1 cellular context compared by ENCODE assay signal in the genomic region with DNA sequence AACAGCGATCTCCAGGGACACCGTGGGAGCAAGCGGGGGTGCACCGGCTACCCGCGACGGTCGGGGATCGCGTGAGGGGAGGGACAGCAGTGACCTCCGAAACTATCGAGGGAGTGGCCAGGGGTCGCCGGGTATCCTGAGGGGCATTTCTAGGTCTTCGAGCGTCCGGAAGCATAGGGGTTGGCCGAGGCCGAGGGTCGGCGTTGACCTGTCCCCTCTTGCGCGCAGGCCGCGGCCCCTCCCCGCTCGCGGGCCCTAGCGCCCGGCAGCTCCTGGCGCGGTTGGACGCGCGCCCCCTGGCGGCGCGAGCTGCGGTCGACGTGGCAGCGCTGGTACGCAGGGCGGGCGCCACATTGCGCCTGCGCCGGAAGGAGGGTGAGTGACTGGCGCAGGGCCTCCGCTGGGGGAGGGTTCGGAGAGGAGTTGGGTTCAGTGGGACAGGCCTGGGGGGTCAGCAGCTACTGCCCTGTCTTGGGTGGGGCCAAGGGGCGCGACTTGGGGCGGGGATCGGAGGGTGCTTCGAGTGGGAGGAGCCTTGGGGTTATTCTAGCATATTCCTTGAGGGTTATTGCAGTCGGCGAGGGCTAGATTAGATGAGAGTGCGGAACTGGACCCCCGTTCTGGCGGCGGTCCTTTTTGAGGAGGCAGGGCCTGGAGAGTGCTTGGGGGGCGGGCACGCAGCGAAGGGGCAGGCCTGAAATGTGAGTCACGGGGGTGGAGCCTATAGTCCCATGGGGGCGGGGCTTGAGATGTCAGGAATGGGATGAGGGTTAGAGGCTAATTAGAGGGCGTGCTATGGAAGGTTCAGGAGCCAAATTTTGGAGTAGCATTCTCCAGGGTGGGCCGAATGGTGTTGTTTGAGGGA.
A peak's percentile ranks its signal among the peaks of the same experiment; 100 is the strongest.
TF ChIP-seq lines count a peak whose summit lies in the region.

No MANE protein-coding gene starts in this region.

TF ChIP-seq in GM12878, 131 proteins besides CTCF, POLR2A, EP300 and RAD21 (continued from another document):
- no peak for TF ChIP-seq IRF3 (IDR thresholded peaks at IDR 0.05)
- TF ChIP-seq ZNF384 (IDR thresholded peaks at IDR 0.05; ENCODE audit: borderline replicate concordance, low read depth, low read length): no peak
- TF ChIP-seq NBN (IDR thresholded peaks at IDR 0.05): peak; percentile 68; the same call in 1 of the 2 replicates
- no peak for TF ChIP-seq ZBTB40 (IDR thresholded peaks at IDR 0.05; ENCODE audit: borderline replicate concordance)
- TF ChIP-seq SKIL (IDR thresholded peaks at IDR 0.05; ENCODE audit: low read depth, poor library complexity, severe bottlenecking): peak; percentile 28
- TF ChIP-seq SUPT20H (IDR thresholded peaks at IDR 0.05; ENCODE audit: borderline replicate concordance, control insufficient read depth, low read depth, low read length): no peak
- peak; percentile 85 for TF ChIP-seq GATAD2B (conservative IDR thresholded peaks at IDR 0.05; ENCODE audit: low read depth)
- TF ChIP-seq DPF2 (IDR thresholded peaks at IDR 0.05): peak; percentile 62; the same call in 1 of the 2 replicates
- TF ChIP-seq, protein P1, sequence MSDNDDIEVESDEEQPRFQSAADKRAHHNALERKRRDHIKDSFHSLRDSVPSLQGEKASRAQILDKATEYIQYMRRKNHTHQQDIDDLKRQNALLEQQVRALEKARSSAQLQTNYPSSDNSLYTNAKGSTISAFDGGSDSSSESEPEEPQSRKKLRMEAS (IDR thresholded peaks at IDR 0.05; ENCODE audit: low read depth, low read length): no peak
- TF ChIP-seq KLF5 (IDR thresholded peaks at IDR 0.05; ENCODE audit: partially characterized antibody): peak; percentile 86
- peak; percentile 68 for TF ChIP-seq IKZF1 (conservative IDR thresholded peaks at IDR 0.05)
- no peak for TF ChIP-seq ATF3 (IDR thresholded peaks at IDR 0.05; ENCODE audit: borderline replicate concordance, extremely low read depth, low read depth, low read length)
- TF ChIP-seq, protein P2, sequence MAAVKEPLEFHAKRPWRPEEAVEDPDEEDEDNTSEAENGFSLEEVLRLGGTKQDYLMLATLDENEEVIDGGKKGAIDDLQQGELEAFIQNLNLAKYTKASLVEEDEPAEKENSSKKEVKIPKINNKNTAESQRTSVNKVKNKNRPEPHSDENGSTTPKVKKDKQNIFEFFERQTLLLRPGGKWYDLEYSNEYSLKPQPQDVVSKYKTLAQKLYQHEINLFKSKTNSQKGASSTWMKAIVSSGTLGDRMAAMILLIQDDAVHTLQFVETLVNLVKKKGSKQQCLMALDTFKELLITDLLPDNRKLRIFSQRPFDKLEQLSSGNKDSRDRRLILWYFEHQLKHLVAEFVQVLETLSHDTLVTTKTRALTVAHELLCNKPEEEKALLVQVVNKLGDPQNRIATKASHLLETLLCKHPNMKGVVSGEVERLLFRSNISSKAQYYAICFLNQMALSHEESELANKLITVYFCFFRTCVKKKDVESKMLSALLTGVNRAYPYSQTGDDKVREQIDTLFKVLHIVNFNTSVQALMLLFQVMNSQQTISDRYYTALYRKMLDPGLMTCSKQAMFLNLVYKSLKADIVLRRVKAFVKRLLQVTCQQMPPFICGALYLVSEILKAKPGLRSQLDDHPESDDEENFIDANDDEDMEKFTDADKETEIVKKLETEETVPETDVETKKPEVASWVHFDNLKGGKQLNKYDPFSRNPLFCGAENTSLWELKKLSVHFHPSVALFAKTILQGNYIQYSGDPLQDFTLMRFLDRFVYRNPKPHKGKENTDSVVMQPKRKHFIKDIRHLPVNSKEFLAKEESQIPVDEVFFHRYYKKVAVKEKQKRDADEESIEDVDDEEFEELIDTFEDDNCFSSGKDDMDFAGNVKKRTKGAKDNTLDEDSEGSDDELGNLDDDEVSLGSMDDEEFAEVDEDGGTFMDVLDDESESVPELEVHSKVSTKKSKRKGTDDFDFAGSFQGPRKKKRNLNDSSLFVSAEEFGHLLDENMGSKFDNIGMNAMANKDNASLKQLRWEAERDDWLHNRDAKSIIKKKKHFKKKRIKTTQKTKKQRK (IDR thresholded peaks at IDR 0.05; ENCODE audit: low read depth, low read length): no peak
- TF ChIP-seq, protein P3, sequence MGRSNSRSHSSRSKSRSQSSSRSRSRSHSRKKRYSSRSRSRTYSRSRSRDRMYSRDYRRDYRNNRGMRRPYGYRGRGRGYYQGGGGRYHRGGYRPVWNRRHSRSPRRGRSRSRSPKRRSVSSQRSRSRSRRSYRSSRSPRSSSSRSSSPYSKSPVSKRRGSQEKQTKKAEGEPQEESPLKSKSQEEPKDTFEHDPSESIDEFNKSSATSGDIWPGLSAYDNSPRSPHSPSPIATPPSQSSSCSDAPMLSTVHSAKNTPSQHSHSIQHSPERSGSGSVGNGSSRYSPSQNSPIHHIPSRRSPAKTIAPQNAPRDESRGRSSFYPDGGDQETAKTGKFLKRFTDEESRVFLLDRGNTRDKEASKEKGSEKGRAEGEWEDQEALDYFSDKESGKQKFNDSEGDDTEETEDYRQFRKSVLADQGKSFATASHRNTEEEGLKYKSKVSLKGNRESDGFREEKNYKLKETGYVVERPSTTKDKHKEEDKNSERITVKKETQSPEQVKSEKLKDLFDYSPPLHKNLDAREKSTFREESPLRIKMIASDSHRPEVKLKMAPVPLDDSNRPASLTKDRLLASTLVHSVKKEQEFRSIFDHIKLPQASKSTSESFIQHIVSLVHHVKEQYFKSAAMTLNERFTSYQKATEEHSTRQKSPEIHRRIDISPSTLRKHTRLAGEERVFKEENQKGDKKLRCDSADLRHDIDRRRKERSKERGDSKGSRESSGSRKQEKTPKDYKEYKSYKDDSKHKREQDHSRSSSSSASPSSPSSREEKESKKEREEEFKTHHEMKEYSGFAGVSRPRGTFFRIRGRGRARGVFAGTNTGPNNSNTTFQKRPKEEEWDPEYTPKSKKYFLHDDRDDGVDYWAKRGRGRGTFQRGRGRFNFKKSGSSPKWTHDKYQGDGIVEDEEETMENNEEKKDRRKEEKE (IDR thresholded peaks at IDR 0.05): peak; percentile 67; the same call in 1 of the 2 replicates
- TF ChIP-seq BRCA1 (IDR thresholded peaks at IDR 0.05; ENCODE audit: low read depth, low read length): no peak
- 0 out of 3 replicates have a peak, but pooled peaks have one; percentile 7 for TF ChIP-seq POU2F2 (IDR thresholded peaks at IDR 0.05; ENCODE audit: borderline replicate concordance, low read depth, low read length)
- TF ChIP-seq, protein P4, sequence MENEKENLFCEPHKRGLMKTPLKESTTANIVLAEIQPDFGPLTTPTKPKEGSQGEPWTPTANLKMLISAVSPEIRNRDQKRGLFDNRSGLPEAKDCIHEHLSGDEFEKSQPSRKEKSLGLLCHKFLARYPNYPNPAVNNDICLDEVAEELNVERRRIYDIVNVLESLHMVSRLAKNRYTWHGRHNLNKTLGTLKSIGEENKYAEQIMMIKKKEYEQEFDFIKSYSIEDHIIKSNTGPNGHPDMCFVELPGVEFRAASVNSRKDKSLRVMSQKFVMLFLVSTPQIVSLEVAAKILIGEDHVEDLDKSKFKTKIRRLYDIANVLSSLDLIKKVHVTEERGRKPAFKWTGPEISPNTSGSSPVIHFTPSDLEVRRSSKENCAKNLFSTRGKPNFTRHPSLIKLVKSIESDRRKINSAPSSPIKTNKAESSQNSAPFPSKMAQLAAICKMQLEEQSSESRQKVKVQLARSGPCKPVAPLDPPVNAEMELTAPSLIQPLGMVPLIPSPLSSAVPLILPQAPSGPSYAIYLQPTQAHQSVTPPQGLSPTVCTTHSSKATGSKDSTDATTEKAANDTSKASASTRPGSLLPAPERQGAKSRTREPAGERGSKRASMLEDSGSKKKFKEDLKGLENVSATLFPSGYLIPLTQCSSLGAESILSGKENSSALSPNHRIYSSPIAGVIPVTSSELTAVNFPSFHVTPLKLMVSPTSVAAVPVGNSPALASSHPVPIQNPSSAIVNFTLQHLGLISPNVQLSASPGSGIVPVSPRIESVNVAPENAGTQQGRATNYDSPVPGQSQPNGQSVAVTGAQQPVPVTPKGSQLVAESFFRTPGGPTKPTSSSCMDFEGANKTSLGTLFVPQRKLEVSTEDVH (IDR thresholded peaks at IDR 0.05; ENCODE audit: low read depth, partially characterized antibody): no peak
- TF ChIP-seq MYB (IDR thresholded peaks at IDR 0.05; ENCODE audit: borderline replicate concordance, low read depth, low read length): no peak
- no peak; the same call in 1 of the 2 replicates for TF ChIP-seq SPI1 (IDR thresholded peaks at IDR 0.05; ENCODE audit: borderline replicate concordance, insufficient read depth, low read depth, low read length)
- no peak for TF ChIP-seq TCF7 (IDR thresholded peaks at IDR 0.05; ENCODE audit: borderline replicate concordance)
- TF ChIP-seq BACH1 (IDR thresholded peaks at IDR 0.05; ENCODE audit: borderline replicate concordance): peak; percentile 70
- TF ChIP-seq HDAC2 (IDR thresholded peaks at IDR 0.05): no peak
- TF ChIP-seq RELA (IDR thresholded peaks at IDR 0.05; ENCODE audit: borderline replicate concordance, partially characterized antibody): peak; percentile 32
- TF ChIP-seq SIN3A (IDR thresholded peaks at IDR 0.05; ENCODE audit: low read depth, low read length): peak; percentile 30; the same call in 1 of the 2 replicates
- TF ChIP-seq PBX3 (IDR thresholded peaks at IDR 0.05; ENCODE audit: insufficient replicate concordance, low read depth, low read length): peak; percentile 85
- 0 out of 2 replicates have a peak, but pooled peaks have one; percentile 33 for TF ChIP-seq RELB (IDR thresholded peaks at IDR 0.05; ENCODE audit: low read depth)
- no peak for TF ChIP-seq TARDBP (IDR thresholded peaks at IDR 0.05; ENCODE audit: borderline replicate concordance)
- TF ChIP-seq ESRRA (IDR thresholded peaks at IDR 0.05; ENCODE audit: low read length): no peak
- no peak for TF ChIP-seq RCOR1 (conservative IDR thresholded peaks at IDR 0.05; ENCODE audit: low read depth, low read length)
- TF ChIP-seq NR2F1 (conservative IDR thresholded peaks at IDR 0.05): peak; percentile 70
